ENCODE assay signal across 17 cellular contexts in genomic region chr5:149490599-149491187, GRCh38.
DNase-seq lines count a peak whose midpoint lies in the region; ATAC-seq, FAIRE-seq and TF ChIP-seq lines count a peak whose summit lies in the region.
"Had no signal": no experiment of that assay in that cellular context is flagged by ENCODE, and none has a peak within 500 bp of the region (broad histone marks: within the 10 kb centered on the region; RNA-seq: fewer than 3 reads in every experiment).

No MANE protein-coding gene starts in this region.

- H3K27me3 Mint-ChIP-seq in stimulated activated naive CD8-positive, alpha-beta T cell treated with anti-CD3 and anti-CD28 coated beads, Interleukin-15, amount 100 ng/mL, for 72 hours, result peaks cover 7% of the 10 kb centered on the region
- H3K27me3 Mint-ChIP-seq: CD4-positive, alpha-beta memory T cell; naive thymus-derived CD8-positive, alpha-beta T cell had no signal

- H3K9me3 Mint-ChIP-seq in stimulated activated effector memory CD8-positive, alpha-beta T cell treated with anti-CD3 and anti-CD28 coated beads, Interleukin-12 subunit alpha, Interleukin-12 subunit beta, amount 100 ng/mL, for 72 hours, result no peaks in the 10 kb centered on the region
- no peaks in the 10 kb centered on the region for H3K9me3 Mint-ChIP-seq in stimulated activated naive CD8-positive, alpha-beta T cell treated with anti-CD3 and anti-CD28 coated beads, Interleukin-15, amount 100 ng/mL, for 72 hours

- no peak for TF ChIP-seq CTCF in foreskin keratinocyte (conservative IDR thresholded peaks at IDR 0.05)

- peaks cover 35% of the 10 kb centered on the region for H3K36me3 Mint-ChIP-seq in stimulated activated effector memory CD8-positive, alpha-beta T cell treated with anti-CD3 and anti-CD28 coated beads, Interleukin-12 subunit alpha, Interleukin-12 subunit beta, amount 100 ng/mL, for 72 hours

- no peak for FAIRE-seq in HTR-8/SVneo (lab: Jason Lieb, UNC)
- FAIRE-seq: A549 had no signal

- H3K27me3 ChIP-seq in foreskin keratinocyte, result no peaks in the 10 kb centered on the region
- H3K27me3 ChIP-seq: dorsolateral prefrontal cortex had no signal

- H3K4me3 Mint-ChIP-seq in stimulated activated effector memory CD8-positive, alpha-beta T cell treated with anti-CD3 and anti-CD28 coated beads, Interleukin-12 subunit alpha, Interleukin-12 subunit beta, amount 100 ng/mL, for 72 hours, result no peak overlapping the region
- no peak overlapping the region for H3K4me3 Mint-ChIP-seq in stimulated activated naive CD8-positive, alpha-beta T cell treated with anti-CD3 and anti-CD28 coated beads, Interleukin-15, amount 100 ng/mL, for 72 hours
- H3K4me3 Mint-ChIP-seq: CD4-positive, alpha-beta memory T cell; naive thymus-derived CD8-positive, alpha-beta T cell had no signal

- peaks cover 42% of the 10 kb centered on the region for H3K4me1 ChIP-seq in foreskin keratinocyte

- peak overlapping the region; percentile 95 for H3K27ac ChIP-seq in foreskin keratinocyte

- H3K4me1 Mint-ChIP-seq in stimulated activated effector memory CD8-positive, alpha-beta T cell treated with anti-CD3 and anti-CD28 coated beads, Interleukin-12 subunit alpha, Interleukin-12 subunit beta, amount 100 ng/mL, for 72 hours, result no peaks in the 10 kb centered on the region
- H3K4me1 Mint-ChIP-seq in stimulated activated naive CD8-positive, alpha-beta T cell treated with anti-CD3 and anti-CD28 coated beads, Interleukin-15, amount 100 ng/mL, for 72 hours, result no peaks in the 10 kb centered on the region

- peak overlapping the region; percentile 67 for H3K27ac Mint-ChIP-seq in stimulated activated effector memory CD8-positive, alpha-beta T cell treated with anti-CD3 and anti-CD28 coated beads, Interleukin-12 subunit alpha, Interleukin-12 subunit beta, amount 100 ng/mL, for 72 hours
- peak overlapping the region in 1 of 2 donors; percentile 79 for H3K27ac Mint-ChIP-seq in stimulated activated naive CD8-positive, alpha-beta T cell treated with anti-CD3 and anti-CD28 coated beads, Interleukin-15, amount 100 ng/mL, for 72 hours
- H3K27ac Mint-ChIP-seq: CD4-positive, alpha-beta memory T cell had no signal

- ATAC-seq in foreskin keratinocyte, result no peak
- ATAC-seq in stimulated activated effector memory CD8-positive, alpha-beta T cell treated with anti-CD3 and anti-CD28 coated beads, Interleukin-12 subunit alpha, Interleukin-12 subunit beta, amount 100 ng/mL, for 72 hours, result no peak
- no peak for ATAC-seq in stimulated activated naive CD8-positive, alpha-beta T cell treated with anti-CD3 and anti-CD28 coated beads, Interleukin-15, amount 100 ng/mL, for 72 hours
- ATAC-seq: A549; left lobe of liver; naive thymus-derived CD8-positive, alpha-beta T cell had no signal

- DNase-seq in activated CD8-positive, alpha-beta memory T cell treated with anti-CD3 and anti-CD28 coated beads, Interleukin-2, amount 50 U/mL, for 48 hours, result peak; percentile 49
- no peak for DNase-seq in activated CD8-positive, alpha-beta memory T cell treated with anti-CD3 and anti-CD28 coated beads for 24 hours
- DNase-seq in foreskin keratinocyte (no peak), HTR-8/SVneo (ENCODE audit: insufficient read length, low spot score) (no peak), OCI-M2 (lab: John Stamatoyannopoulos, UW; ENCODE audit: unreplicated experiment) (no peak)
- DNase-seq in stimulated activated effector memory CD8-positive, alpha-beta T cell treated with anti-CD3 and anti-CD28 coated beads, Interleukin-12 subunit alpha, Interleukin-12 subunit beta, amount 100 ng/mL, for 72 hours (ENCODE audit: low spot score in 2 of 2), result peak in 1 of 2 donors; percentile 45
- DNase-seq in stimulated activated naive CD8-positive, alpha-beta T cell treated with anti-CD3 and anti-CD28 coated beads, Interleukin-15, amount 100 ng/mL, for 72 hours, result no peak
- DNase-seq: activated effector memory CD4-positive, alpha-beta T cell treated with anti-CD3 and anti-CD28 coated beads, Interleukin-2, amount 50 U/mL, for 16 hours; CD4-positive, alpha-beta memory T cell; dorsolateral prefrontal cortex; naive thymus-derived CD8-positive, alpha-beta T cell; NCI-H1694; NCI-H510A; retina had no signal

TF ChIP-seq in PFSK-1, 5 proteins besides CTCF, POLR2A, EP300 and RAD21:
- TF ChIP-seq POLR2AphosphoS5 (IDR thresholded peaks at IDR 0.05; ENCODE audit: low read depth, low read length) (peak; percentile 53; the same call in 1 of the 2 replicates), SIN3A (IDR thresholded peaks at IDR 0.05; ENCODE audit: borderline replicate concordance, insufficient read depth, low read length) (no peak)
